In the genomic region with DNA sequence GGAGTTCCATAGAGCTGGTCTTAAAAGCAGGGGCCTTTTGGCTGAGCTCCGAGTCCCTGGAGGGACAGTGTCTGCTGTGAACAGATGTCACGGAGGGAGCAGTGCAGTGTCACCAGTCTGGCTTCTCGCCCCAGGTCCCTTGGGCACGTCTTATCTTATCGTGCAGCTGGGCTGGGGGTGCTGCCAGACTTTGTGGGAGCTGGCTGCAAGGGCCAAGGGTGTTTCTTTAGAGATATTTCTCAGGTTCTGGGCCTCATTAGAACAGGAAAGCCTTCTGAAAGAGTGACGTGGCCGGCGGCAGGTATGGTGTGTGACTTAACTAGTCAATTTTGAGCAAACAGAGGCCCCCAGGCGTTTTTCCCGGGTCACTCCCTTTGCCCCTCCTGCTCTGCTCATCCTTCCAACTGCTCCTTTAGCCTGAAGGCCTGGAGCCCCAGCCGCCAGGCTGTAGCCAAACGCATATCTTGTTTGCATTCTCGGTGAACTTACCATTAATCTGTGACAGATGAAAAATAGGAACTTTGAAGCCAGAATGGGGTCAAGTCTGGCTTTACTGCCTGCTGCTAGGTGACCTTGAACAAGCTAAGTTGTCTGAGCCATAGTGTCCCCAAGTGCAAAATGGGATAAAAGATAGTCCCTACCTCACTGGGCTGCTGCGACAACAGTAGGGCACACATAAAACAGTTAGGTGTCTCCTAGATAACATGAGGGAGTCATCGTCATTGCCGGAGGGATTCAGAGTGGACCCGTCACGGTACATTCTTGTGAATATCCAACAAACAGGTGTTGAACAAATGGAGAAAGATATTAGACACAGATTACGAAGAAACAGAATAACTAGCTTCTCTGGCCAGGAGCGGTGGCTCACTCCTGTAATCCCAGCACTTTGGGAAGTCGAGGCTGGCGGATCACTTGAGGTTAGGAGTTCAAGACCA, we compare ENCODE assay signal across 1 cellular context.
TF ChIP-seq lines count a peak whose summit lies in the region.

No MANE protein-coding gene starts in this region.

TF ChIP-seq in K562, 482 proteins besides CTCF, POLR2A, EP300 and RAD21 (continued from another document and continues in another):
- TF ChIP-seq, protein P1, sequence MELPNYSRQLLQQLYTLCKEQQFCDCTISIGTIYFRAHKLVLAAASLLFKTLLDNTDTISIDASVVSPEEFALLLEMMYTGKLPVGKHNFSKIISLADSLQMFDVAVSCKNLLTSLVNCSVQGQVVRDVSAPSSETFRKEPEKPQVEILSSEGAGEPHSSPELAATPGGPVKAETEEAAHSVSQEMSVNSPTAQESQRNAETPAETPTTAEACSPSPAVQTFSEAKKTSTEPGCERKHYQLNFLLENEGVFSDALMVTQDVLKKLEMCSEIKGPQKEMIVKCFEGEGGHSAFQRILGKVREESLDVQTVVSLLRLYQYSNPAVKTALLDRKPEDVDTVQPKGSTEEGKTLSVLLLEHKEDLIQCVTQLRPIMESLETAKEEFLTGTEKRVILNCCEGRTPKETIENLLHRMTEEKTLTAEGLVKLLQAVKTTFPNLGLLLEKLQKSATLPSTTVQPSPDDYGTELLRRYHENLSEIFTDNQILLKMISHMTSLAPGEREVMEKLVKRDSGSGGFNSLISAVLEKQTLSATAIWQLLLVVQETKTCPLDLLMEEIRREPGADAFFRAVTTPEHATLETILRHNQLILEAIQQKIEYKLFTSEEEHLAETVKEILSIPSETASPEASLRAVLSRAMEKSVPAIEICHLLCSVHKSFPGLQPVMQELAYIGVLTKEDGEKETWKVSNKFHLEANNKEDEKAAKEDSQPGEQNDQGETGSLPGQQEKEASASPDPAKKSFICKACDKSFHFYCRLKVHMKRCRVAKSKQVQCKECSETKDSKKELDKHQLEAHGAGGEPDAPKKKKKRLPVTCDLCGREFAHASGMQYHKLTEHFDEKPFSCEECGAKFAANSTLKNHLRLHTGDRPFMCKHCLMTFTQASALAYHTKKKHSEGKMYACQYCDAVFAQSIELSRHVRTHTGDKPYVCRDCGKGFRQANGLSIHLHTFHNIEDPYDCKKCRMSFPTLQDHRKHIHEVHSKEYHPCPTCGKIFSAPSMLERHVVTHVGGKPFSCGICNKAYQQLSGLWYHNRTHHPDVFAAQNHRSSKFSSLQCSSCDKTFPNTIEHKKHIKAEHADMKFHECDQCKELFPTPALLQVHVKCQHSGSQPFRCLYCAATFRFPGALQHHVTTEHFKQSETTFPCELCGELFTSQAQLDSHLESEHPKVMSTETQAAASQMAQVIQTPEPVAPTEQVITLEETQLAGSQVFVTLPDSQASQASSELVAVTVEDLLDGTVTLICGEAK (IDR thresholded peaks at IDR 0.05), result no peak
- TF ChIP-seq, protein P1 (CRISPR knock-in tag; IDR thresholded peaks at IDR 0.05), result no peak
- no peak for TF ChIP-seq ESRRB (CRISPR knock-in tag; IDR thresholded peaks at IDR 0.05; ENCODE audit: borderline replicate concordance)
- TF ChIP-seq POU5F1 (IDR thresholded peaks at IDR 0.05; ENCODE audit: borderline replicate concordance, low read depth, low read length, partially characterized antibody), result no peak
- TF ChIP-seq HNRNPK (IDR thresholded peaks at IDR 0.05; ENCODE audit: low read depth, low read length, poor library complexity, severe bottlenecking), result no peak
- no peak for TF ChIP-seq FOXJ2 (tag; IDR thresholded peaks at IDR 0.05)
- TF ChIP-seq RFX1 (IDR thresholded peaks at IDR 0.05), result no peak
- TF ChIP-seq MEF2A (IDR thresholded peaks at IDR 0.05; ENCODE audit: control insufficient read depth, low read depth, low read length), result peak; percentile 58; the same call in 1 of the 2 replicates
- TF ChIP-seq, protein P2, sequence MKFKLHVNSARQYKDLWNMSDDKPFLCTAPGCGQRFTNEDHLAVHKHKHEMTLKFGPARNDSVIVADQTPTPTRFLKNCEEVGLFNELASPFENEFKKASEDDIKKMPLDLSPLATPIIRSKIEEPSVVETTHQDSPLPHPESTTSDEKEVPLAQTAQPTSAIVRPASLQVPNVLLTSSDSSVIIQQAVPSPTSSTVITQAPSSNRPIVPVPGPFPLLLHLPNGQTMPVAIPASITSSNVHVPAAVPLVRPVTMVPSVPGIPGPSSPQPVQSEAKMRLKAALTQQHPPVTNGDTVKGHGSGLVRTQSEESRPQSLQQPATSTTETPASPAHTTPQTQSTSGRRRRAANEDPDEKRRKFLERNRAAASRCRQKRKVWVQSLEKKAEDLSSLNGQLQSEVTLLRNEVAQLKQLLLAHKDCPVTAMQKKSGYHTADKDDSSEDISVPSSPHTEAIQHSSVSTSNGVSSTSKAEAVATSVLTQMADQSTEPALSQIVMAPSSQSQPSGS (CRISPR knock-in tag; IDR thresholded peaks at IDR 0.05), result no peak
- no peak for TF ChIP-seq ZNF79 (CRISPR knock-in tag; IDR thresholded peaks at IDR 0.05; ENCODE audit: low read depth)
- no peak for TF ChIP-seq PTRF (tag; IDR thresholded peaks at IDR 0.05)
- TF ChIP-seq, protein P3, sequence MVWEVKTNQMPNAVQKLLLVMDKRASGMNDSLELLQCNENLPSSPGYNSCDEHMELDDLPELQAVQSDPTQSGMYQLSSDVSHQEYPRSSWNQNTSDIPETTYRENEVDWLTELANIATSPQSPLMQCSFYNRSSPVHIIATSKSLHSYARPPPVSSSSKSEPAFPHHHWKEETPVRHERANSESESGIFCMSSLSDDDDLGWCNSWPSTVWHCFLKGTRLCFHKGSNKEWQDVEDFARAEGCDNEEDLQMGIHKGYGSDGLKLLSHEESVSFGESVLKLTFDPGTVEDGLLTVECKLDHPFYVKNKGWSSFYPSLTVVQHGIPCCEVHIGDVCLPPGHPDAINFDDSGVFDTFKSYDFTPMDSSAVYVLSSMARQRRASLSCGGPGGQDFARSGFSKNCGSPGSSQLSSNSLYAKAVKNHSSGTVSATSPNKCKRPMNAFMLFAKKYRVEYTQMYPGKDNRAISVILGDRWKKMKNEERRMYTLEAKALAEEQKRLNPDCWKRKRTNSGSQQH (CRISPR knock-in tag; IDR thresholded peaks at IDR 0.05), result no peak
- no peak for TF ChIP-seq ZNF324 (CRISPR knock-in tag; IDR thresholded peaks at IDR 0.05)
- TF ChIP-seq TBP (optimal IDR thresholded peaks at IDR 0.05; ENCODE audit: low read depth, low read length), result no peak
- TF ChIP-seq, protein P4, sequence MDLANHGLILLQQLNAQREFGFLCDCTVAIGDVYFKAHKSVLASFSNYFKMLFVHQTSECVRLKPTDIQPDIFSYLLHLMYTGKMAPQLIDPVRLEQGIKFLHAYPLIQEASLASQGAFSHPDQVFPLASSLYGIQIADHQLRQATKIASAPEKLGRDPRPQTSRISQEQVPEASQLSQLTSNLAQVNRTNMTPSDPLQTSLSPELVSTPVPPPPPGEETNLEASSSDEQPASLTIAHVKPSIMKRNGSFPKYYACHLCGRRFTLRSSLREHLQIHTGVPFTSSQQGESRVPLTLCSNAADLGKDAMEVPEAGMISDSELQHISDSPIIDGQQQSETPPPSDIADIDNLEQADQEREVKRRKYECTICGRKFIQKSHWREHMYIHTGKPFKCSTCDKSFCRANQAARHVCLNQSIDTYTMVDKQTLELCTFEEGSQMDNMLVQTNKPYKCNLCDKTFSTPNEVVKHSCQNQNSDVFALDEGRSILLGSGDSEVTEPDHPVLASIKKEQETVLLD (IDR thresholded peaks at IDR 0.05), result peak; percentile 64; the same call in 1 of the 2 replicates
- TF ChIP-seq, protein P5, sequence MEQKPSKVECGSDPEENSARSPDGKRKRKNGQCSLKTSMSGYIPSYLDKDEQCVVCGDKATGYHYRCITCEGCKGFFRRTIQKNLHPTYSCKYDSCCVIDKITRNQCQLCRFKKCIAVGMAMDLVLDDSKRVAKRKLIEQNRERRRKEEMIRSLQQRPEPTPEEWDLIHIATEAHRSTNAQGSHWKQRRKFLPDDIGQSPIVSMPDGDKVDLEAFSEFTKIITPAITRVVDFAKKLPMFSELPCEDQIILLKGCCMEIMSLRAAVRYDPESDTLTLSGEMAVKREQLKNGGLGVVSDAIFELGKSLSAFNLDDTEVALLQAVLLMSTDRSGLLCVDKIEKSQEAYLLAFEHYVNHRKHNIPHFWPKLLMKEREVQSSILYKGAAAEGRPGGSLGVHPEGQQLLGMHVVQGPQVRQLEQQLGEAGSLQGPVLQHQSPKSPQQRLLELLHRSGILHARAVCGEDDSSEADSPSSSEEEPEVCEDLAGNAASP (IDR thresholded peaks at IDR 0.05), result no peak
- peak; percentile 57 for TF ChIP-seq ETV1 (tag; conservative IDR thresholded peaks at IDR 0.05; ENCODE audit: low read depth)
- TF ChIP-seq CBX8 (IDR thresholded peaks at IDR 0.05; ENCODE audit: borderline replicate concordance, extremely low read depth, low read depth, low read length, poor library complexity, severe bottlenecking), result no peak
- no peak for TF ChIP-seq RUNX1 (IDR thresholded peaks at IDR 0.05; ENCODE audit: low read depth)
- TF ChIP-seq CBFA2T3 (IDR thresholded peaks at IDR 0.05), result peak; percentile 99
- TF ChIP-seq DNMT1 (IDR thresholded peaks at IDR 0.05), result no peak
- no peak for TF ChIP-seq SREBF1 (IDR thresholded peaks at IDR 0.05; ENCODE audit: borderline replicate concordance, low read depth, low read length)
- no peak for TF ChIP-seq PHF21A (IDR thresholded peaks at IDR 0.05; ENCODE audit: borderline replicate concordance, low read depth)
- peak; percentile 90; the same call in 1 of the 2 replicates for TF ChIP-seq ZBED1 (IDR thresholded peaks at IDR 0.05)
- TF ChIP-seq CEBPG (CRISPR knock-in tag; IDR thresholded peaks at IDR 0.05), result no peak
- no peak for TF ChIP-seq CEBPG (tag; conservative IDR thresholded peaks at IDR 0.05 in 1 of 2, IDR thresholded peaks at IDR 0.05 in 1 of 2)
- TF ChIP-seq EP400 (IDR thresholded peaks at IDR 0.05), result peak; percentile 71
- TF ChIP-seq, protein P6, sequence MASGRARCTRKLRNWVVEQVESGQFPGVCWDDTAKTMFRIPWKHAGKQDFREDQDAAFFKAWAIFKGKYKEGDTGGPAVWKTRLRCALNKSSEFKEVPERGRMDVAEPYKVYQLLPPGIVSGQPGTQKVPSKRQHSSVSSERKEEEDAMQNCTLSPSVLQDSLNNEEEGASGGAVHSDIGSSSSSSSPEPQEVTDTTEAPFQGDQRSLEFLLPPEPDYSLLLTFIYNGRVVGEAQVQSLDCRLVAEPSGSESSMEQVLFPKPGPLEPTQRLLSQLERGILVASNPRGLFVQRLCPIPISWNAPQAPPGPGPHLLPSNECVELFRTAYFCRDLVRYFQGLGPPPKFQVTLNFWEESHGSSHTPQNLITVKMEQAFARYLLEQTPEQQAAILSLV (tag; IDR thresholded peaks at IDR 0.05), result no peak
- no peak for TF ChIP-seq U2AF2 (optimal IDR thresholded peaks at IDR 0.05; ENCODE audit: low read depth, low read length)
- no peak for TF ChIP-seq ZNF76 (CRISPR knock-in tag; IDR thresholded peaks at IDR 0.05; ENCODE audit: borderline replicate concordance)
- TF ChIP-seq, protein P7, sequence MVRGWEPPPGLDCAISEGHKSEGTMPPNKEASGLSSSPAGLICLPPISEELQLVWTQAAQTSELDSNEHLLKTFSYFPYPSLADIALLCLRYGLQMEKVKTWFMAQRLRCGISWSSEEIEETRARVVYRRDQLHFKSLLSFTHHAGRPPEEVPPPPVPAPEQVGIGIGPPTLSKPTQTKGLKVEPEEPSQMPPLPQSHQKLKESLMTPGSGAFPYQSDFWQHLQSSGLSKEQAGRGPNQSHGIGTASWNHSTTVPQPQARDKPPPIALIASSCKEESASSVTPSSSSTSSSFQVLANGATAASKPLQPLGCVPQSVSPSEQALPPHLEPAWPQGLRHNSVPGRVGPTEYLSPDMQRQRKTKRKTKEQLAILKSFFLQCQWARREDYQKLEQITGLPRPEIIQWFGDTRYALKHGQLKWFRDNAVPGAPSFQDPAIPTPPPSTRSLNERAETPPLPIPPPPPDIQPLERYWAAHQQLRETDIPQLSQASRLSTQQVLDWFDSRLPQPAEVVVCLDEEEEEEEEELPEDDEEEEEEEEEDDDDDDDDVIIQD (CRISPR knock-in tag; IDR thresholded peaks at IDR 0.05), result no peak
- no peak for TF ChIP-seq CHD4 (IDR thresholded peaks at IDR 0.05; ENCODE audit: insufficient read depth, insufficient replicate concordance, low read depth, low read length, poor library complexity, severe bottlenecking)
- TF ChIP-seq, protein P8, sequence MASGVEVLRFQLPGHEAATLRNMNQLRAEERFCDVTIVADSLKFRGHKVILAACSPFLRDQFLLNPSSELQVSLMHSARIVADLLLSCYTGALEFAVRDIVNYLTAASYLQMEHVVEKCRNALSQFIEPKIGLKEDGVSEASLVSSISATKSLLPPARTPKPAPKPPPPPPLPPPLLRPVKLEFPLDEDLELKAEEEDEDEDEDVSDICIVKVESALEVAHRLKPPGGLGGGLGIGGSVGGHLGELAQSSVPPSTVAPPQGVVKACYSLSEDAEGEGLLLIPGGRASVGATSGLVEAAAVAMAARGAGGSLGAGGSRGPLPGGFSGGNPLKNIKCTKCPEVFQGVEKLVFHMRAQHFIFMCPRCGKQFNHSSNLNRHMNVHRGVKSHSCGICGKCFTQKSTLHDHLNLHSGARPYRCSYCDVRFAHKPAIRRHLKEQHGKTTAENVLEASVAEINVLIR (CRISPR knock-in tag; IDR thresholded peaks at IDR 0.05), result 0 out of 2 replicates have a peak, but pooled peaks have one; percentile 13
- TF ChIP-seq, protein P9, sequence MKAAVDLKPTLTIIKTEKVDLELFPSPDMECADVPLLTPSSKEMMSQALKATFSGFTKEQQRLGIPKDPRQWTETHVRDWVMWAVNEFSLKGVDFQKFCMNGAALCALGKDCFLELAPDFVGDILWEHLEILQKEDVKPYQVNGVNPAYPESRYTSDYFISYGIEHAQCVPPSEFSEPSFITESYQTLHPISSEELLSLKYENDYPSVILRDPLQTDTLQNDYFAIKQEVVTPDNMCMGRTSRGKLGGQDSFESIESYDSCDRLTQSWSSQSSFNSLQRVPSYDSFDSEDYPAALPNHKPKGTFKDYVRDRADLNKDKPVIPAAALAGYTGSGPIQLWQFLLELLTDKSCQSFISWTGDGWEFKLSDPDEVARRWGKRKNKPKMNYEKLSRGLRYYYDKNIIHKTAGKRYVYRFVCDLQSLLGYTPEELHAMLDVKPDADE (conservative IDR thresholded peaks at IDR 0.05; ENCODE audit: control insufficient read depth, low read depth, low read length), result peak; percentile 90
- TF ChIP-seq HMG20B (CRISPR knock-in tag; IDR thresholded peaks at IDR 0.05), result no peak
